ENCODE assay signal across 1 cellular context in the genomic region with DNA sequence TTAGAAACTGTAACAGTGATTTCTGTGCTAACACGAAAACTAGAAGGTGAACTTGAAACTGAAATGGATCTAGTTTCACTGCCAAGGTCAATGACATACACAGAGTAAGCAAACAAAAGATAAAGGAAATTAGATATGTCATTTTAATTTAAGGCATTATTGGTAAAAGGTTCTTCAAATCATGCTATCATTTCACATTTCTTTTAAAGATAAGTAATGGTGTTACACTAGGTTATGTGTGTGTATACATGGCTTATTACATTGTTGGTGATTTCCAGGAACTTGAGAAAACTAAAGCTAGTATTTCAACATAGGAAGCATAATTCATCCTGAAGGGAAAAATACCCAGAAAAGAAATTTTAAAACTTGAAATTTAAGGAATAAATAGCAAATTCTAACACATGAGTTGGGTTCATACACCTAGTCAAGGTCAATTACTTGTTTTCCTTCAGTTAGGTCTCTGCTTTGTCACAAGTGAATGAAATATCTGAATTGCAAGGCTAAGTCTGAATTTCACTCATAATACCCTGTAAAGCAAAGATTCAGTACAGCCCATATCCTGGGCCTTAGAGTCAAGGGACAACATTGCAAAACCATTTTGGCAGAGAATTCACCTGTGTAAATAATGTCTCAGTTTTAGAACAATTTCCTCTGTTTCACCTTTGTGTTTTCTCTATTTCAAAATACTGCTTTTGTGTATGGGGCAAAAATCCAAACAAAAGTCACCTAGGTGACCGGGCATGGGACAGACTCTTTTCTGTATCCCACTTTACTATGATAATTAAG.
A peak's percentile ranks its signal among the peaks of the same experiment; 100 is the strongest.
TF ChIP-seq lines count a peak whose summit lies in the region.

No MANE protein-coding gene starts in this region.

TF ChIP-seq in HepG2, 621 proteins besides CTCF, POLR2A, EP300 and RAD21 (continued from another document and continues in another):
- TF ChIP-seq, protein P1, sequence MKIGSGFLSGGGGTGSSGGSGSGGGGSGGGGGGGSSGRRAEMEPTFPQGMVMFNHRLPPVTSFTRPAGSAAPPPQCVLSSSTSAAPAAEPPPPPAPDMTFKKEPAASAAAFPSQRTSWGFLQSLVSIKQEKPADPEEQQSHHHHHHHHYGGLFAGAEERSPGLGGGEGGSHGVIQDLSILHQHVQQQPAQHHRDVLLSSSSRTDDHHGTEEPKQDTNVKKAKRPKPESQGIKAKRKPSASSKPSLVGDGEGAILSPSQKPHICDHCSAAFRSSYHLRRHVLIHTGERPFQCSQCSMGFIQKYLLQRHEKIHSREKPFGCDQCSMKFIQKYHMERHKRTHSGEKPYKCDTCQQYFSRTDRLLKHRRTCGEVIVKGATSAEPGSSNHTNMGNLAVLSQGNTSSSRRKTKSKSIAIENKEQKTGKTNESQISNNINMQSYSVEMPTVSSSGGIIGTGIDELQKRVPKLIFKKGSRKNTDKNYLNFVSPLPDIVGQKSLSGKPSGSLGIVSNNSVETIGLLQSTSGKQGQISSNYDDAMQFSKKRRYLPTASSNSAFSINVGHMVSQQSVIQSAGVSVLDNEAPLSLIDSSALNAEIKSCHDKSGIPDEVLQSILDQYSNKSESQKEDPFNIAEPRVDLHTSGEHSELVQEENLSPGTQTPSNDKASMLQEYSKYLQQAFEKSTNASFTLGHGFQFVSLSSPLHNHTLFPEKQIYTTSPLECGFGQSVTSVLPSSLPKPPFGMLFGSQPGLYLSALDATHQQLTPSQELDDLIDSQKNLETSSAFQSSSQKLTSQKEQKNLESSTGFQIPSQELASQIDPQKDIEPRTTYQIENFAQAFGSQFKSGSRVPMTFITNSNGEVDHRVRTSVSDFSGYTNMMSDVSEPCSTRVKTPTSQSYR (CRISPR knock-in tag; IDR thresholded peaks at IDR 0.05; ENCODE audit: borderline replicate concordance) = no peak
- TF ChIP-seq ZNF550 (CRISPR knock-in tag; IDR thresholded peaks at IDR 0.05; ENCODE audit: borderline replicate concordance) = no peak
- no peak for TF ChIP-seq MAZ (IDR thresholded peaks at IDR 0.05; ENCODE audit: borderline replicate concordance, low read depth, low read length)
- TF ChIP-seq MAZ (CRISPR knock-in tag; IDR thresholded peaks at IDR 0.05; ENCODE audit: low read depth) = 0 out of 2 replicates have a peak, but pooled peaks have one; percentile 53
- TF ChIP-seq ZNF709 (CRISPR knock-in tag; IDR thresholded peaks at IDR 0.05) = no peak
- TF ChIP-seq ZNF558 (CRISPR knock-in tag; IDR thresholded peaks at IDR 0.05; ENCODE audit: borderline replicate concordance) = no peak
- no peak for TF ChIP-seq NFATC3 (CRISPR knock-in tag; IDR thresholded peaks at IDR 0.05)
- no peak for TF ChIP-seq RFXAP (CRISPR knock-in tag; IDR thresholded peaks at IDR 0.05; ENCODE audit: borderline replicate concordance)
- TF ChIP-seq, protein P2, sequence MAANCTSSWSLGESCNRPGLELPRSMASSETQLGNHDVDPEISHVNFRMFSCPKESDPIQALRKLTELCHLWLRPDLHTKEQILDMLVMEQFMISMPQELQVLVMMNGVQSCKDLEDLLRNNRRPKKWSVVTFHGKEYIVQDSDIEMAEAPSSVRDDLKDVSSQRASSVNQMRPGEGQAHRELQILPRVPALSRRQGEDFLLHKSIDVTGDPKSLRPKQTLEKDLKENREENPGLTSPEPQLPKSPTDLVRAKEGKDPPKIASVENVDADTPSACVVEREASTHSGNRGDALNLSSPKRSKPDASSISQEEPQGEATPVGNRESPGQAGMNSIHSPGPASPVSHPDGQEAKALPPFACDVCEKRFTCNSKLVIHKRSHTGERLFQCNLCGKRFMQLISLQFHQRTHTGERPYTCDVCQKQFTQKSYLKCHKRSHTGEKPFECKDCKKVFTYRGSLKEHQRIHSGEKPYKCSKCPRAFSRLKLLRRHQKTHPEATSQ (CRISPR knock-in tag; IDR thresholded peaks at IDR 0.05; ENCODE audit: borderline replicate concordance) = no peak
- peak in 1 of 2 experiments; percentile 87; a peak in 2 of 4 replicates for TF ChIP-seq KLF16 (CRISPR knock-in tag; IDR thresholded peaks at IDR 0.05)
- TF ChIP-seq, protein P3, sequence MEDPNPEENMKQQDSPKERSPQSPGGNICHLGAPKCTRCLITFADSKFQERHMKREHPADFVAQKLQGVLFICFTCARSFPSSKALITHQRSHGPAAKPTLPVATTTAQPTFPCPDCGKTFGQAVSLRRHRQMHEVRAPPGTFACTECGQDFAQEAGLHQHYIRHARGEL (CRISPR knock-in tag; IDR thresholded peaks at IDR 0.05) = no peak
- TF ChIP-seq PAF1 (CRISPR knock-in tag; IDR thresholded peaks at IDR 0.05) = no peak
- no peak for TF ChIP-seq KAT2B (IDR thresholded peaks at IDR 0.05; ENCODE audit: borderline replicate concordance, low read depth, low read length)
- TF ChIP-seq, protein P4, sequence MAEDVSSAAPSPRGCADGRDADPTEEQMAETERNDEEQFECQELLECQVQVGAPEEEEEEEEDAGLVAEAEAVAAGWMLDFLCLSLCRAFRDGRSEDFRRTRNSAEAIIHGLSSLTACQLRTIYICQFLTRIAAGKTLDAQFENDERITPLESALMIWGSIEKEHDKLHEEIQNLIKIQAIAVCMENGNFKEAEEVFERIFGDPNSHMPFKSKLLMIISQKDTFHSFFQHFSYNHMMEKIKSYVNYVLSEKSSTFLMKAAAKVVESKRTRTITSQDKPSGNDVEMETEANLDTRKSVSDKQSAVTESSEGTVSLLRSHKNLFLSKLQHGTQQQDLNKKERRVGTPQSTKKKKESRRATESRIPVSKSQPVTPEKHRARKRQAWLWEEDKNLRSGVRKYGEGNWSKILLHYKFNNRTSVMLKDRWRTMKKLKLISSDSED (CRISPR knock-in tag; IDR thresholded peaks at IDR 0.05) = no peak
- TF ChIP-seq RBM22 (optimal IDR thresholded peaks at IDR 0.05; ENCODE audit: low read length) = no peak
- TF ChIP-seq ZBTB21 (CRISPR knock-in tag; IDR thresholded peaks at IDR 0.05) = no peak
- TF ChIP-seq ZNF556 (CRISPR knock-in tag; IDR thresholded peaks at IDR 0.05; ENCODE audit: borderline replicate concordance) = no peak
- no peak for TF ChIP-seq ARID2 (CRISPR knock-in tag; IDR thresholded peaks at IDR 0.05; ENCODE audit: borderline replicate concordance)
- TF ChIP-seq, protein P5, sequence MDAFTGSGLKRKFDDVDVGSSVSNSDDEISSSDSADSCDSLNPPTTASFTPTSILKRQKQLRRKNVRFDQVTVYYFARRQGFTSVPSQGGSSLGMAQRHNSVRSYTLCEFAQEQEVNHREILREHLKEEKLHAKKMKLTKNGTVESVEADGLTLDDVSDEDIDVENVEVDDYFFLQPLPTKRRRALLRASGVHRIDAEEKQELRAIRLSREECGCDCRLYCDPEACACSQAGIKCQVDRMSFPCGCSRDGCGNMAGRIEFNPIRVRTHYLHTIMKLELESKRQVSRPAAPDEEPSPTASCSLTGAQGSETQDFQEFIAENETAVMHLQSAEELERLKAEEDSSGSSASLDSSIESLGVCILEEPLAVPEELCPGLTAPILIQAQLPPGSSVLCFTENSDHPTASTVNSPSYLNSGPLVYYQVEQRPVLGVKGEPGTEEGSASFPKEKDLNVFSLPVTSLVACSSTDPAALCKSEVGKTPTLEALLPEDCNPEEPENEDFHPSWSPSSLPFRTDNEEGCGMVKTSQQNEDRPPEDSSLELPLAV (CRISPR knock-in tag; conservative IDR thresholded peaks at IDR 0.05; ENCODE audit: low read depth) = no peak
- TF ChIP-seq HMGA1 (CRISPR knock-in tag; conservative IDR thresholded peaks at IDR 0.05) = no peak
- peak; percentile 15; the same call in 1 of the 2 replicates for TF ChIP-seq STAG1 (CRISPR knock-in tag; IDR thresholded peaks at IDR 0.05)
- TF ChIP-seq HOXA9 (CRISPR knock-in tag; IDR thresholded peaks at IDR 0.05; ENCODE audit: borderline replicate concordance) = no peak
- TF ChIP-seq ZNF605 (CRISPR knock-in tag; IDR thresholded peaks at IDR 0.05) = no peak
- TF ChIP-seq TMF1 (CRISPR knock-in tag; IDR thresholded peaks at IDR 0.05; ENCODE audit: low read depth) = no peak
- TF ChIP-seq, protein P6, sequence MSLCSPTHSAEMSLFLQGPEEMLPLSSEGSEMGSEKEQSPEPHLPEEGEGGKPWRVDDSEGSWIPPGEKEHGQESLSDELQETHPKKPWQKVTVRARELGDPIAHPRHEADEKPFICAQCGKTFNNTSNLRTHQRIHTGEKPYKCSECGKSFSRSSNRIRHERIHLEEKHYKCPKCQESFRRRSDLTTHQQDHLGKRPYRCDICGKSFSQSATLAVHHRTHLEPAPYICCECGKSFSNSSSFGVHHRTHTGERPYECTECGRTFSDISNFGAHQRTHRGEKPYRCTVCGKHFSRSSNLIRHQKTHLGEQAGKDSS (CRISPR knock-in tag; IDR thresholded peaks at IDR 0.05; ENCODE audit: borderline replicate concordance, low read depth) = no peak
- no peak for TF ChIP-seq ZNF792 (CRISPR knock-in tag; IDR thresholded peaks at IDR 0.05)
- TF ChIP-seq HDAC1 (CRISPR knock-in tag; IDR thresholded peaks at IDR 0.05) = peak; percentile 68; the same call in 1 of the 2 replicates
- TF ChIP-seq SALL2 (CRISPR knock-in tag; IDR thresholded peaks at IDR 0.05) = no peak
- peak; percentile 69; the same call in 1 of the 2 replicates for TF ChIP-seq HNF4G (IDR thresholded peaks at IDR 0.05; ENCODE audit: borderline replicate concordance, low read depth, low read length)
- TF ChIP-seq HNF4G (CRISPR knock-in tag; IDR thresholded peaks at IDR 0.05; ENCODE audit: borderline replicate concordance, low read depth) = no peak
- TF ChIP-seq, protein P7, sequence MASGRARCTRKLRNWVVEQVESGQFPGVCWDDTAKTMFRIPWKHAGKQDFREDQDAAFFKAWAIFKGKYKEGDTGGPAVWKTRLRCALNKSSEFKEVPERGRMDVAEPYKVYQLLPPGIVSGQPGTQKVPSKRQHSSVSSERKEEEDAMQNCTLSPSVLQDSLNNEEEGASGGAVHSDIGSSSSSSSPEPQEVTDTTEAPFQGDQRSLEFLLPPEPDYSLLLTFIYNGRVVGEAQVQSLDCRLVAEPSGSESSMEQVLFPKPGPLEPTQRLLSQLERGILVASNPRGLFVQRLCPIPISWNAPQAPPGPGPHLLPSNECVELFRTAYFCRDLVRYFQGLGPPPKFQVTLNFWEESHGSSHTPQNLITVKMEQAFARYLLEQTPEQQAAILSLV (CRISPR knock-in tag; IDR thresholded peaks at IDR 0.05; ENCODE audit: borderline replicate concordance) = no peak
- peak; percentile 93 for TF ChIP-seq HMG20A (CRISPR knock-in tag; IDR thresholded peaks at IDR 0.05; ENCODE audit: borderline replicate concordance)
- peak; percentile 33; the same call in 1 of the 2 replicates for TF ChIP-seq TCF7L2 (IDR thresholded peaks at IDR 0.05; ENCODE audit: low read depth, low read length)
- TF ChIP-seq ZSCAN20 (CRISPR knock-in tag; IDR thresholded peaks at IDR 0.05; ENCODE audit: borderline replicate concordance) = no peak
- peak; percentile 61; the same call in 1 of the 2 replicates for TF ChIP-seq IRF2 (CRISPR knock-in tag; IDR thresholded peaks at IDR 0.05)
- TF ChIP-seq, protein P8, sequence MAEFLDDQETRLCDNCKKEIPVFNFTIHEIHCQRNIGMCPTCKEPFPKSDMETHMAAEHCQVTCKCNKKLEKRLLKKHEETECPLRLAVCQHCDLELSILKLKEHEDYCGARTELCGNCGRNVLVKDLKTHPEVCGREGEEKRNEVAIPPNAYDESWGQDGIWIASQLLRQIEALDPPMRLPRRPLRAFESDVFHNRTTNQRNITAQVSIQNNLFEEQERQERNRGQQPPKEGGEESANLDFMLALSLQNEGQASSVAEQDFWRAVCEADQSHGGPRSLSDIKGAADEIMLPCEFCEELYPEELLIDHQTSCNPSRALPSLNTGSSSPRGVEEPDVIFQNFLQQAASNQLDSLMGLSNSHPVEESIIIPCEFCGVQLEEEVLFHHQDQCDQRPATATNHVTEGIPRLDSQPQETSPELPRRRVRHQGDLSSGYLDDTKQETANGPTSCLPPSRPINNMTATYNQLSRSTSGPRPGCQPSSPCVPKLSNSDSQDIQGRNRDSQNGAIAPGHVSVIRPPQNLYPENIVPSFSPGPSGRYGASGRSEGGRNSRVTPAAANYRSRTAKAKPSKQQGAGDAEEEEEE (CRISPR knock-in tag; IDR thresholded peaks at IDR 0.05; ENCODE audit: borderline replicate concordance) = no peak
- peak; percentile 95 for TF ChIP-seq FOXA3 (CRISPR knock-in tag; IDR thresholded peaks at IDR 0.05)
- no peak for TF ChIP-seq ZNF138 (CRISPR knock-in tag; IDR thresholded peaks at IDR 0.05; ENCODE audit: low read depth)
- TF ChIP-seq, protein P9, sequence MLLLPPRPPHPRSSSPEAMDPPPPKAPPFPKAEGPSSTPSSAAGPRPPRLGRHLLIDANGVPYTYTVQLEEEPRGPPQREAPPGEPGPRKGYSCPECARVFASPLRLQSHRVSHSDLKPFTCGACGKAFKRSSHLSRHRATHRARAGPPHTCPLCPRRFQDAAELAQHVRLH (CRISPR knock-in tag; IDR thresholded peaks at IDR 0.05; ENCODE audit: borderline replicate concordance, low read depth) = no peak
- TF ChIP-seq SETDB1 (CRISPR knock-in tag; IDR thresholded peaks at IDR 0.05; ENCODE audit: borderline replicate concordance) = no peak
- TF ChIP-seq TCF7 (IDR thresholded peaks at IDR 0.05; ENCODE audit: low read depth) = peak; percentile 65
- TF ChIP-seq MXD4 (CRISPR knock-in tag; IDR thresholded peaks at IDR 0.05) = no peak
- no peak for TF ChIP-seq ZNF253 (CRISPR knock-in tag; IDR thresholded peaks at IDR 0.05; ENCODE audit: borderline replicate concordance)
- no peak for TF ChIP-seq SIN3B (IDR thresholded peaks at IDR 0.05; ENCODE audit: low read length)
- TF ChIP-seq ZNF563 (CRISPR knock-in tag; IDR thresholded peaks at IDR 0.05) = no peak
- no peak for TF ChIP-seq CHD2 (IDR thresholded peaks at IDR 0.05; ENCODE audit: low read depth, low read length)
- no peak for TF ChIP-seq ZNF441 (CRISPR knock-in tag; IDR thresholded peaks at IDR 0.05; ENCODE audit: borderline replicate concordance)
- TF ChIP-seq ZNF468 (CRISPR knock-in tag; IDR thresholded peaks at IDR 0.05) = no peak
- TF ChIP-seq, protein P10, sequence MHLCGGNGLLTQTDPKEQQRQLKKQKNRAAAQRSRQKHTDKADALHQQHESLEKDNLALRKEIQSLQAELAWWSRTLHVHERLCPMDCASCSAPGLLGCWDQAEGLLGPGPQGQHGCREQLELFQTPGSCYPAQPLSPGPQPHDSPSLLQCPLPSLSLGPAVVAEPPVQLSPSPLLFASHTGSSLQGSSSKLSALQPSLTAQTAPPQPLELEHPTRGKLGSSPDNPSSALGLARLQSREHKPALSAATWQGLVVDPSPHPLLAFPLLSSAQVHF (CRISPR knock-in tag; IDR thresholded peaks at IDR 0.05) = no peak
- TF ChIP-seq NCOA2 (CRISPR knock-in tag; IDR thresholded peaks at IDR 0.05) = peak; percentile 87
- peak; percentile 64 for TF ChIP-seq TEAD3 (CRISPR knock-in tag; optimal IDR thresholded peaks at IDR 0.05; ENCODE audit: borderline replicate concordance)
